8 cellular contexts compared by ENCODE assay signal in genomic region chr5:14208071-14209021, GRCh38.
DNase-seq lines count a peak whose midpoint lies in the region; ATAC-seq and TF ChIP-seq lines count a peak whose summit lies in the region.

No MANE protein-coding gene starts in this region.

- no peak for DNase-seq in activated CD4-positive, CD25-positive, alpha-beta regulatory T cell treated with anti-CD3 and anti-CD28 coated beads, Interleukin-2, amount 50 U/mL, for 72 hours
- DNase-seq in RPMI7951 (ENCODE audit: low read depth), result peak; percentile 77
- peak; percentile 32 for DNase-seq in islet precursor cell
- DNase-seq in erythroblast (lab: John Stamatoyannopoulos, UW), result no peak
- no peak for DNase-seq in occipital lobe (lab: John Stamatoyannopoulos, UW)
- DNase-seq in HuH-7 (ENCODE audit: low spot score), result no peak

- peak; percentile 38 to 41 for ATAC-seq in activated CD4-positive, CD25-positive, alpha-beta regulatory T cell treated with anti-CD3 and anti-CD28 coated beads, Interleukin-2, amount 50 U/mL, for 24 hours
- peak; percentile 60 for ATAC-seq in HG02938 (IDR thresholded peaks at IDR 0.05; ENCODE audit: unreplicated experiment)

- TF ChIP-seq POLR2A in erythroblast (IDR thresholded peaks at IDR 0.05; ENCODE audit: low read length), result no peak

Comparison
In these comparisons a context has a peak if more than half of its experiments do, and no peak if none do; other contexts are left out.
1. DNase-seq: peak in RPMI7951 (single experiment) and islet precursor cell (single experiment); none in activated CD4-positive, CD25-positive, alpha-beta regulatory T cell treated with anti-CD3 and anti-CD28 coated beads, Interleukin-2, amount 50 U/mL, for 72 hours (single experiment), erythroblast (0 of 2), occipital lobe (single experiment) and HuH-7 (single experiment).